In genomic region chr6:117449549-117450439, GRCh38 we compare ENCODE assay signal across 9 cellular contexts. TPM values are rescaled to one million over a fixed set of nuclear protein-coding genes. Genes with fewer than 3 reads are reported as not detected.
DNase-seq lines count a peak whose midpoint lies in the region; ATAC-seq and TF ChIP-seq lines count a peak whose summit lies in the region.
"Had no signal": no experiment of that assay in that cellular context is flagged by ENCODE, and none has a peak within 500 bp of the region (broad histone marks: within the 10 kb centered on the region; RNA-seq: fewer than 3 reads in every experiment).

No MANE protein-coding gene starts in this region.

- H3K4me1 Mint-ChIP-seq in type B pancreatic cell (ENCODE audit: unreplicated experiment) = peaks cover 4% of the 10 kb centered on the region

- H2BK12ac ChIP-seq in neuronal stem cell (ENCODE audit: low read length) = no peak overlapping the region

- H3K4me3 Mint-ChIP-seq in type B pancreatic cell = no peak overlapping the region

- no peaks in the 10 kb centered on the region for H3K9me3 Mint-ChIP-seq in type B pancreatic cell

- no peak overlapping the region for H3K4ac ChIP-seq in neuronal stem cell (ENCODE audit: low read length)

- H3K9me3 ChIP-seq in NT2/D1 (ENCODE audit: insufficient read depth, low read length) (no peaks in the 10 kb centered on the region), esophagus muscularis mucosa (no peaks in the 10 kb centered on the region), neuronal stem cell (replicated peaks in 1 of 2; ENCODE audit: control insufficient read depth in 2 of 2, insufficient read depth in 1 of 2, low read depth in 1 of 2, low read length in 2 of 2) (no peaks in the 10 kb centered on the region)

- no peak overlapping the region for H3K27ac ChIP-seq in esophagus muscularis mucosa (replicated peaks in 1 of 4)
- no peak overlapping the region for H3K27ac ChIP-seq in neuronal stem cell (replicated peaks; ENCODE audit: low read length)

- H3K4me3 ChIP-seq in NT2/D1 (ENCODE audit: insufficient read length, low read depth) (no peak overlapping the region), esophagus muscularis mucosa (no peak overlapping the region), neuronal stem cell (ENCODE audit: low read length in 2 of 2) (no peak overlapping the region)

- no peak overlapping the region for H3K23ac ChIP-seq in neuronal stem cell (ENCODE audit: low read depth, low read length, poor library complexity)

- no peaks in the 10 kb centered on the region for H3K79me1 ChIP-seq in neuronal stem cell (ENCODE audit: low read depth, low read length)

- no peak overlapping the region for H2BK15ac ChIP-seq in neuronal stem cell (ENCODE audit: low read length)

- DNase-seq in D341Med (ENCODE audit: low spot score) = peak; percentile 35
- DNase-seq in NT2/D1 (ENCODE audit: low read depth, low spot score) = peak; percentile 44
- peak; percentile 23 for DNase-seq in activated CD8-positive, alpha-beta memory T cell treated with anti-CD3 and anti-CD28 coated beads, Interleukin-2, amount 50 U/mL, for 1 hour (ENCODE audit: extremely low read depth)
- DNase-seq in esophagus muscularis mucosa (ENCODE audit: extremely low spot score) = no peak
- peak; percentile 54 for DNase-seq in neuronal stem cell (ENCODE audit: low spot score)
- no peak for DNase-seq in type B pancreatic cell (ENCODE audit: extremely low spot score, unreplicated experiment)

- H3K27ac Mint-ChIP-seq in type B pancreatic cell = no peak overlapping the region

- no peak for TF ChIP-seq EP300 in esophagus muscularis mucosa (IDR thresholded peaks at IDR 0.05)

- peak; percentile 62 for ATAC-seq in HG03378 (IDR thresholded peaks at IDR 0.05; ENCODE audit: unreplicated experiment)
- ATAC-seq in GM19397 (IDR thresholded peaks at IDR 0.05; ENCODE audit: unreplicated experiment) = no peak

- H3K4me2 ChIP-seq in neuronal stem cell (ENCODE audit: insufficient read depth, low read length, poor library complexity, severe bottlenecking) = no peak overlapping the region

- TF ChIP-seq CTCF in esophagus muscularis mucosa (IDR thresholded peaks at IDR 0.05) = peak; percentile 57 to 76 (median 74)
- TF ChIP-seq CTCF in type B pancreatic cell (conservative IDR thresholded peaks at IDR 0.05) = peak; percentile 91

- TF ChIP-seq POLR2A in esophagus muscularis mucosa (IDR thresholded peaks at IDR 0.05; ENCODE audit: low read depth) = no peak

- H2BK120ac ChIP-seq in neuronal stem cell (ENCODE audit: low read depth, low read length) = no peak overlapping the region

- intact Hi-C loops in esophagus muscularis mucosa (cut with DNase I) = loop anchor here (1.0 to 10.0 kb wide), 2 partner anchors 105 to 107 kb away; no protein-coding TSS in a partner anchor

- no peak overlapping the region for H2BK5ac ChIP-seq in neuronal stem cell (ENCODE audit: low read length)

- no peak overlapping the region for H4K8ac ChIP-seq in neuronal stem cell (ENCODE audit: low read depth, low read length)

- H3K27me3 Mint-ChIP-seq in type B pancreatic cell = peaks cover 9% of the 10 kb centered on the region

- H3K36me3 ChIP-seq in NT2/D1 (ENCODE audit: insufficient read depth, insufficient read length, low read length) (no peaks in the 10 kb centered on the region), esophagus muscularis mucosa (no peaks in the 10 kb centered on the region), neuronal stem cell (replicated peaks in 1 of 2; ENCODE audit: control insufficient read depth in 2 of 2, insufficient read depth in 2 of 2, low read length in 2 of 2) (no peaks in the 10 kb centered on the region)

- H3K36me3 Mint-ChIP-seq in type B pancreatic cell = no peaks in the 10 kb centered on the region

- whole genome bisulfite sequencing in esophagus muscularis mucosa = 37% methylated on average over 10 of the region's 10 CpGs
- no CpG with 5 or more reads among the region's 10 CpGs for WGBS in neuronal stem cell (ENCODE audit: extremely low coverage in 2 of 2, insufficient read length in 2 of 2, insufficient replicate concordance in 1 of 2), 2 donors

- H2AK5ac ChIP-seq in neuronal stem cell (ENCODE audit: low read depth, low read length) = no peak overlapping the region

- H3K9ac ChIP-seq in NT2/D1 (ENCODE audit: insufficient read length, low read depth) (no peak overlapping the region), neuronal stem cell (ENCODE audit: low read depth, low read length, poor library complexity) (no peak overlapping the region)

- peak overlapping the region; percentile 70 for H2AFZ ChIP-seq in neuronal stem cell (ENCODE audit: low read length)

- no peak overlapping the region for H3K14ac ChIP-seq in neuronal stem cell (ENCODE audit: low read length)

- H4K91ac ChIP-seq in neuronal stem cell (ENCODE audit: low read depth, low read length, poor library complexity) = no peak overlapping the region

- no peaks in the 10 kb centered on the region for H3K4me1 ChIP-seq in NT2/D1 (ENCODE audit: insufficient read depth, insufficient read length)
- peaks cover 0 to 5% (median 1%) of the 10 kb centered on the region in 4 donors for H3K4me1 ChIP-seq in esophagus muscularis mucosa
- H3K4me1 ChIP-seq in neuronal stem cell (ENCODE audit: control insufficient read depth in 2 of 2, insufficient read depth in 1 of 2, low read depth in 1 of 2, low read length in 2 of 2) = peaks cover 0 to 3% of the 10 kb centered on the region in 2 donors

- H3K27me3 ChIP-seq in NT2/D1 (ENCODE audit: insufficient read depth, insufficient read length) (no peaks in the 10 kb centered on the region), esophagus muscularis mucosa (peaks cover 0 to 37% (median 0%) of the 10 kb centered on the region in 4 donors), neuronal stem cell (ENCODE audit: control insufficient read depth in 3 of 3, insufficient read depth in 3 of 3, low read depth in 1 of 3, low read length in 3 of 3) (no peaks in the 10 kb centered on the region)

- H3K18ac ChIP-seq in neuronal stem cell (ENCODE audit: low read length) = no peak overlapping the region

RNA-seq across cellular contexts. Expression of gene ROS1, which starts 24.1 kb away (rescaled TPM):
- total RNA-seq in esophagus muscularis mucosa = under 1 TPM in 2 of 4 donors, not detected in 2; under 0.01 to 0.06 TPM
- not detected for polyA plus RNA-seq in neuronal stem cell (2013, experiment 1 of 2)
- not detected for polyA plus RNA-seq in neuronal stem cell (2013, experiment 2 of 2)
- 0.19 and 0.33 TPM in 2 replicates for total RNA-seq in type B pancreatic cell (ENCODE audit: low replicate concordance)
- total RNA-seq: T-helper 2 cell treated with Interferon-gamma antibody and Interleukin-4, amounts not matched to agents 100 ng/mL and 5 ng/mL, for 36 hours had no signal

RNA-seq across cellular contexts. Expression of gene DCBLD1, which starts 32.7 kb away (rescaled TPM):
- 10 to 100 TPM in 2 of 4 donors, 1 to 10 TPM in 2; 3.8 to 11.6 (median 7.9) TPM for total RNA-seq in esophagus muscularis mucosa
- polyA plus RNA-seq in neuronal stem cell (2013, experiment 1 of 2) = 2.3 TPM
- 2.3 TPM for polyA plus RNA-seq in neuronal stem cell (2013, experiment 2 of 2)
- 9.0 and 15.0 TPM in 2 replicates for total RNA-seq in type B pancreatic cell (ENCODE audit: low replicate concordance)

Comparison
In these comparisons a context has a peak if more than half of its experiments do, and no peak if none do; other contexts are left out.
1. DNase-seq: peak in D341Med (single experiment), NT2/D1 (single experiment), activated CD8-positive, alpha-beta memory T cell treated with anti-CD3 and anti-CD28 coated beads, Interleukin-2, amount 50 U/mL, for 1 hour (single experiment) and neuronal stem cell (single experiment); none in esophagus muscularis mucosa (single experiment) and type B pancreatic cell (single experiment).